ENCODE assay signal across 8 cellular contexts in the genomic region with DNA sequence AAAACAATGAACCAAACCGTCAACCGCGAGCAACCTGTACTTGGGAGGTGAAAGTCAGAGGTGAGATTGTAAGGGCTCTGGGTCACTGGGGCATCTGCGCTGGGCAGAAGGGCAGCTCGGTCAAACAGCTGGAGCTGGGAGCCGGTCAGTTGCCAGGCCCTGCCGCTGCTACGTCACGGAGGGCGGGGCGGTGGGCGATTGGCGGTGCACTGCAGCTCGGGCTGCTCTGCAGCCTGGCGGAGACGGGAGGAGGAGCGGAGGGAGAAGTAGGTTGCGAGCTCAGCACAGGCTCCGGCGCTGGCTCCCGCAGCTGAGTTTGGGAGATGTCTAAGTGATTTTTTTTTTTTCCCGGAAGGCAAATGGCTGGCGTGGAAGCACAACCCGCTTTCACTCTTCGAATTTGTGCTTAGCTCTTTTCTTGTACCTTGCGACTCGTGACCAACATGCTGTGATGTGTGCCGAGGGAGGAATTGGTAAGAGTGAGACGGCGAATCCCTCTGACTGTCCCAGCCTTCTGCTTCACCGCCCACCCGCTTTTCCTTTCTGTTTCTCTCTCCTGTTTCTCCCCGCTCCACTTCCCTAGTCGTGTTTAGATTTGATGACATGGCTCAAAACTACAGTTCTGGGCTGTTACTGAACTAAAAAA. TPM values are rescaled to one million over a fixed set of nuclear protein-coding genes. Genes with fewer than 3 reads are reported as not detected.
DNase-seq lines count a peak whose midpoint lies in the region; ATAC-seq, FAIRE-seq and TF ChIP-seq lines count a peak whose summit lies in the region.

A gene (plus strand): TSS at position 229 of the 646 bp plus-strand sequence. CDS start 27,266 bp downstream, outside the sequence.

- no peaks in the 10 kb centered on the region for H3K36me3 Mint-ChIP-seq in brain

- peaks cover 0 to 3% (median 0%) of the 10 kb centered on the region in 5 experiments for H3K9me3 Mint-ChIP-seq in brain

- ATAC-seq in HG02973 (IDR thresholded peaks at IDR 0.05; ENCODE audit: unreplicated experiment) (peak; percentile 93), sciatic nerve (peak; percentile 100)

- FAIRE-seq in TTC549 (lab: Jason Lieb, UNC): peak; percentile 77

- peak within 1 kb of the TSS; percentile 94 to 99 (median 98) for H3K4me3 Mint-ChIP-seq in brain

- intact Hi-C loops in sciatic nerve (cut with DNase I): no loop called here

- peaks cover 29% of the 10 kb centered on the region for H3K4me1 Mint-ChIP-seq in brain

- TF ChIP-seq CTCF in brain (conservative IDR thresholded peaks at IDR 0.05): peak in 1 of 2 experiments; percentile 10

- peak; percentile 33 for DNase-seq in NCI-H1694 (lab: John Stamatoyannopoulos, UW)
- no peak for DNase-seq in NCI-H1694 treated with DMSO at 0.1 percent for 48 hours (lab: John Stamatoyannopoulos, UW)
- peak; percentile 57 for DNase-seq in NCI-H2029 treated with DMSO at 0.1 percent for 48 hours (lab: John Stamatoyannopoulos, UW)
- peak; percentile 59 for DNase-seq in iPS DF 19.7 (ENCODE audit: low read depth, low spot score)
- peak; percentile 98 for DNase-seq in sciatic nerve (ENCODE audit: low spot score)

- H3K27ac Mint-ChIP-seq in brain: peak within 1 kb of the TSS; percentile 95 to 100 (median 99)

- H3K27me3 Mint-ChIP-seq in brain: peaks cover 8% of the 10 kb centered on the region

RNA-seq across cellular contexts. Expression of the gene that starts here (rescaled TPM):
- polyA plus RNA-seq in brain (ENCODE audit: insufficient read depth, low read depth, low replicate concordance): 3.0 TPM
- total RNA-seq in sciatic nerve: 35.9 TPM
